Comparison of ENCODE assay signal across 11 cellular contexts in the genomic region with DNA sequence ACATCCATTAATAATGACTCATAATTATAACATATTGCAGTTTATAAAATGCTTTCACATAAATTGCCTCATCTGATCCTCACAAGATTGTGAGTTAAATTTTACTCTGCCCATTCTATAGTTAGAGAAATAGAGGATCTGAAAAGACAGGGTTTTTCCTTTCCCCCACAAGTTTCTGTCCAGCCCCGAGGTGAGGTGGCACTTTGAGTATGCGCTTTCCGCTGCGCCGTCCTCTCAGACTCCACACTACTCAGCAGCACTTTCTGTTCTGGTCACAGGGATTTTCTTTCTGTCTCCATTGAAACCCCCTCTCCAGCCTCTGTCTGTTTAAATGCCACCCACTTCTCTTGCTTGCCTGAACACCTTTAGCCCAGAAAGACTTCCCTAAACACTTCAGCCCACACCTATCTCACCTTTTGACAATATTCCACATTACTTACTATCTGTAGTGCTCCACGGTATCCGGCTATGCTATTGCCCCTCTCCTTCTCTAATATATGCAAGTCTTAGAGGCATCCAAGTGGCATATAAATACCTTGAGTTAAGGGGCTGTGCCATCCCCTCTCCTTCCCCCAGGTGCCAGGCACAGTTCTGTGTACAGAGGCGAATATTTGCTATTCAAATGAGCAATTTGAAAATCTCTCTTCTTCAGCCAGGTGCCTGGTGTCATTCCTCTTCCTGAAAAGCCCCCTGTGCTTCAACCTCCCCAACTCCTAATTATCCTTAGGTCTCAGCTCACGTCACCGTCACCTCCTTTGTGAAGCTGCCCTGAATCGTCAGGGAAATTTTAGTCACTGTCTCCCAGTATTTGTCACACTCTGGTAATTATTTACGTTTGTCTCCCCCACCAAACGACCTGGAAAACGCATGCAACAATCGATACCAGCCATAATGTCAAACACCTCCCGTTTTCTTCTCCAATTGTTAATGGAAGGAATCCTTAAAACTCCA.
A peak's percentile ranks its signal among the peaks of the same experiment; 100 is the strongest.
DNase-seq lines count a peak whose midpoint lies in the region; ATAC-seq, FAIRE-seq and TF ChIP-seq lines count a peak whose summit lies in the region.
"Had no signal": no experiment of that assay in that cellular context is flagged by ENCODE, and none has a peak within 500 bp of the region (broad histone marks: within the 10 kb centered on the region; RNA-seq: fewer than 3 reads in every experiment).

No MANE protein-coding gene starts in this region.

- H3K4me3 Mint-ChIP-seq in activated naive CD8-positive, alpha-beta T cell treated with anti-CD3 and anti-CD28 coated beads, Interleukin-2, amount 50 U/mL, for 24 hours, result no peak overlapping the region
- H3K4me3 Mint-ChIP-seq in progenitor cell of endocrine pancreas (ENCODE audit: low read depth), result no peak overlapping the region

- TF ChIP-seq CTCF in A673 (conservative IDR thresholded peaks at IDR 0.05; ENCODE audit: low read depth, low read length), result no peak
- no peak for TF ChIP-seq CTCF in progenitor cell of endocrine pancreas (IDR thresholded peaks at IDR 0.05; ENCODE audit: unreplicated experiment)
- TF ChIP-seq CTCF in dorsolateral prefrontal cortex (IDR thresholded peaks at IDR 0.05 in 54 of 56, conservative IDR thresholded peaks at IDR 0.05 in 2 of 56; ENCODE audit: low read depth in 1 of 56, partially characterized antibody in 56 of 56), result no peak

- H3K4me3 ChIP-seq in A673 (ENCODE audit: low read depth, low read length, poor library complexity, severe bottlenecking) (no peak overlapping the region), dorsolateral prefrontal cortex (no peak overlapping the region)
- H3K4me3 ChIP-seq: smooth muscle cell had no signal

- no peaks in the 10 kb centered on the region for H3K9me3 ChIP-seq in A673 (ENCODE audit: low read depth, low read length, poor library complexity, severe bottlenecking)

- H3K27ac ChIP-seq in A673 (ENCODE audit: low read depth, low read length, poor library complexity, severe bottlenecking), result no peak overlapping the region
- no peak overlapping the region for H3K27ac ChIP-seq in dorsolateral prefrontal cortex

- no peaks in the 10 kb centered on the region for H3K4me1 ChIP-seq in A673 (ENCODE audit: insufficient read depth, low read length, poor library complexity, severe bottlenecking)

- intact Hi-C loops in A673 (cut with micrococcal nuclease; ENCODE audit: unreplicated experiment) (no loop called here), dorsolateral prefrontal cortex (cut with DNase I) (no loop called here)

- BruUV-seq in A673 (replicated peaks; lab: Mats Ljungman, UMichigan), result no TSS peak

- FAIRE-seq in GM18507 (lab: Jason Lieb, UNC), result peak; percentile 91

- peak; percentile 92 for ATAC-seq in GM19463 (IDR thresholded peaks at IDR 0.05; ENCODE audit: unreplicated experiment)
- peak; percentile 89 for ATAC-seq in HG03066 (IDR thresholded peaks at IDR 0.05; ENCODE audit: low read depth, unreplicated experiment)
- ATAC-seq in activated naive CD8-positive, alpha-beta T cell treated with anti-CD3 and anti-CD28 coated beads, Interleukin-2, amount 50 U/mL, for 24 hours, result peak; percentile 78
- ATAC-seq: left cardiac atrium had no signal

- POLR2A ChIA-PET in A673 (lab: Charles Lee; ENCODE audit: low non-redundant PET), result no interaction called here

- H3K4me1 Mint-ChIP-seq in activated naive CD8-positive, alpha-beta T cell treated with anti-CD3 and anti-CD28 coated beads, Interleukin-2, amount 50 U/mL, for 24 hours, result peaks cover 9% of the 10 kb centered on the region
- no peaks in the 10 kb centered on the region for H3K4me1 Mint-ChIP-seq in progenitor cell of endocrine pancreas (ENCODE audit: low read depth)

- no peaks in the 10 kb centered on the region for H3K9me3 Mint-ChIP-seq in activated naive CD8-positive, alpha-beta T cell treated with anti-CD3 and anti-CD28 coated beads, Interleukin-2, amount 50 U/mL, for 24 hours
- H3K9me3 Mint-ChIP-seq in progenitor cell of endocrine pancreas (ENCODE audit: low read depth), result no peaks in the 10 kb centered on the region

- DNase-seq in GM18507 (ENCODE audit: extremely low spot score, insufficient read length, low read depth) (peak; percentile 17), A673 (ENCODE audit: low spot score) (no peak), progenitor cell of endocrine pancreas (ENCODE audit: low spot score, unreplicated experiment) (no peak), dorsolateral prefrontal cortex (no peak)
- DNase-seq in activated naive CD8-positive, alpha-beta T cell treated with anti-CD3 and anti-CD28 coated beads, Interleukin-2, amount 50 U/mL, for 24 hours, result peak; percentile 17
- DNase-seq in activated CD8-positive, alpha-beta memory T cell treated with anti-CD3 and anti-CD28 coated beads, Interleukin-2, amount 50 U/mL, for 4 hours, result no peak
- DNase-seq: DMS79, left cardiac atrium had no signal

- peaks cover 2% of the 10 kb centered on the region for H3K27me3 Mint-ChIP-seq in activated naive CD8-positive, alpha-beta T cell treated with anti-CD3 and anti-CD28 coated beads, Interleukin-2, amount 50 U/mL, for 24 hours
- peaks cover 2% of the 10 kb centered on the region for H3K27me3 Mint-ChIP-seq in progenitor cell of endocrine pancreas

- no peaks in the 10 kb centered on the region for H3K36me3 Mint-ChIP-seq in activated naive CD8-positive, alpha-beta T cell treated with anti-CD3 and anti-CD28 coated beads, Interleukin-2, amount 50 U/mL, for 24 hours (ENCODE audit: low read depth)
- H3K36me3 Mint-ChIP-seq in progenitor cell of endocrine pancreas (ENCODE audit: insufficient read depth), result no peaks in the 10 kb centered on the region

- no peaks in the 10 kb centered on the region for H3K27me3 ChIP-seq in A673 (replicated peaks; ENCODE audit: insufficient read depth, low read depth, low read length, poor library complexity)
- H3K27me3 ChIP-seq in dorsolateral prefrontal cortex, result no peaks in the 10 kb centered on the region

- CTCF ChIA-PET in A673 (lab: Charles Lee), result no interaction called here

- H3K27ac Mint-ChIP-seq in activated naive CD8-positive, alpha-beta T cell treated with anti-CD3 and anti-CD28 coated beads, Interleukin-2, amount 50 U/mL, for 24 hours, result peak overlapping the region; percentile 68
- no peak overlapping the region for H3K27ac Mint-ChIP-seq in progenitor cell of endocrine pancreas

- no peaks in the 10 kb centered on the region for H3K36me3 ChIP-seq in A673 (ENCODE audit: insufficient read depth, low read length, poor library complexity, severe bottlenecking)

Comparison
In these comparisons a context has a peak if more than half of its experiments do, and no peak if none do; other contexts are left out.
1. DNase-seq: peak in GM18507 (single experiment) and activated naive CD8-positive, alpha-beta T cell treated with anti-CD3 and anti-CD28 coated beads, Interleukin-2, amount 50 U/mL, for 24 hours (single experiment); none in A673 (single experiment), activated CD8-positive, alpha-beta memory T cell treated with anti-CD3 and anti-CD28 coated beads, Interleukin-2, amount 50 U/mL, for 4 hours (single experiment), progenitor cell of endocrine pancreas (single experiment) and dorsolateral prefrontal cortex (0 of 10).
2. Peak in every context shown above with its lines, with median percentiles within 50 percentile points of each other: ATAC-seq.